ENCODE assay signal across 18 cellular contexts in genomic region chr5:100855295-100855694, GRCh38. TPM values are rescaled to one million over a fixed set of nuclear protein-coding genes. Genes with fewer than 3 reads are reported as not detected.
A peak's percentile ranks its signal among the peaks of the same experiment; 100 is the strongest.
DNase-seq lines count a peak whose midpoint lies in the region; ATAC-seq and TF ChIP-seq lines count a peak whose summit lies in the region.
"Had no signal": no experiment of that assay in that cellular context is flagged by ENCODE, and none has a peak within 500 bp of the region (broad histone marks: within the 10 kb centered on the region; RNA-seq: fewer than 3 reads in every experiment).

No MANE protein-coding gene starts in this region.

- no peak overlapping the region for H3K4me3 Mint-ChIP-seq in activated T-cell treated with anti-CD3 and anti-CD28 coated beads, Interleukin-2, amount 50 U/mL, for 24 hours
- peak overlapping the region; percentile 86 for H3K4me3 Mint-ChIP-seq in activated T-helper 17 cell treated with anti-CD3 and anti-CD28 coated beads, Interleukin-2, amount 50 U/mL, for 72 hours
- H3K4me3 Mint-ChIP-seq: neural crest cell had no signal

- no peak for DNase-seq in activated T-cell treated with anti-CD3 and anti-CD28 coated beads, Interleukin-2, amount 50 U/mL, for 24 hours
- DNase-seq in activated T-cell treated with anti-CD3 and anti-CD28 coated beads, Interleukin-2, amount 50 U/mL, for 1 hour, result no peak
- DNase-seq in sigmoid colon (no peak), NCI-H1930 (lab: John Stamatoyannopoulos, UW) (no peak), foreskin fibroblast (no peak)
- DNase-seq: dorsolateral prefrontal cortex, NCI-H2081 treated with DMSO at 0.1 percent for 48 hours, NCI-H524 treated with DMSO at 0.1 percent for 48 hours had no signal

- H3K27me3 Mint-ChIP-seq in activated T-cell treated with anti-CD3 and anti-CD28 coated beads, Interleukin-2, amount 50 U/mL, for 24 hours, result no peaks in the 10 kb centered on the region
- no peaks in the 10 kb centered on the region for H3K27me3 Mint-ChIP-seq in activated T-helper 17 cell treated with anti-CD3 and anti-CD28 coated beads, Interleukin-2, amount 50 U/mL, for 72 hours

- WGBS in sigmoid colon, 2 donors, result 85 to 95% methylated on average over 1 of the region's 1 CpG

- TF ChIP-seq CTCF in sigmoid colon (IDR thresholded peaks at IDR 0.05) (no peak), foreskin fibroblast (IDR thresholded peaks at IDR 0.05; ENCODE audit: low read depth, low read length) (no peak)

- H3K36me3 ChIP-seq in skeletal muscle tissue (ENCODE audit: control insufficient read depth in 3 of 3, insufficient read depth in 3 of 3, low read length in 3 of 3) (no peaks in the 10 kb centered on the region), sigmoid colon (no peaks in the 10 kb centered on the region)
- H3K36me3 ChIP-seq: breast epithelium had no signal

- H3K4me3 ChIP-seq in skeletal muscle tissue (ENCODE audit: low read length in 3 of 3) (no peak overlapping the region), sigmoid colon (no peak overlapping the region), foreskin fibroblast (ENCODE audit: low read depth in 1 of 2, low read length in 2 of 2) (no peak overlapping the region)
- H3K4me3 ChIP-seq: breast epithelium, dorsolateral prefrontal cortex, lung, SK-N-MC had no signal

- H3K9ac ChIP-seq in skeletal muscle tissue (ENCODE audit: low read depth in 1 of 3, low read length in 3 of 3), result no peak overlapping the region

- intact Hi-C loops in sigmoid colon (cut with DNase I), result no loop called here

- peaks cover 68% of the 10 kb centered on the region for H3K4me1 Mint-ChIP-seq in activated T-cell treated with anti-CD3 and anti-CD28 coated beads, Interleukin-2, amount 50 U/mL, for 24 hours (ENCODE audit: low read depth)
- H3K4me1 Mint-ChIP-seq in activated T-helper 17 cell treated with anti-CD3 and anti-CD28 coated beads, Interleukin-2, amount 50 U/mL, for 72 hours, result peaks cover 31% of the 10 kb centered on the region
- H3K4me1 Mint-ChIP-seq: neural crest cell had no signal

- H3K27ac Mint-ChIP-seq in activated T-cell treated with anti-CD3 and anti-CD28 coated beads, Interleukin-2, amount 50 U/mL, for 24 hours, result peak overlapping the region; percentile 94
- peak overlapping the region; percentile 70 for H3K27ac Mint-ChIP-seq in activated T-helper 17 cell treated with anti-CD3 and anti-CD28 coated beads, Interleukin-2, amount 50 U/mL, for 72 hours

- TF ChIP-seq EP300 in sigmoid colon (IDR thresholded peaks at IDR 0.05), result no peak

- H3K36me3 Mint-ChIP-seq in activated T-cell treated with anti-CD3 and anti-CD28 coated beads, Interleukin-2, amount 50 U/mL, for 24 hours (ENCODE audit: low read depth), result peaks cover 58% of the 10 kb centered on the region
- H3K36me3 Mint-ChIP-seq in activated T-helper 17 cell treated with anti-CD3 and anti-CD28 coated beads, Interleukin-2, amount 50 U/mL, for 72 hours (ENCODE audit: low read depth), result peaks cover 57% of the 10 kb centered on the region

- no peaks in the 10 kb centered on the region for H3K9me3 ChIP-seq in skeletal muscle tissue (ENCODE audit: control insufficient read depth in 3 of 3, low read length in 3 of 3)
- no peaks in the 10 kb centered on the region for H3K9me3 ChIP-seq in sigmoid colon
- H3K9me3 ChIP-seq: breast epithelium had no signal

- H3K9me3 Mint-ChIP-seq in activated T-cell treated with anti-CD3 and anti-CD28 coated beads, Interleukin-2, amount 50 U/mL, for 24 hours, result no peaks in the 10 kb centered on the region
- no peaks in the 10 kb centered on the region for H3K9me3 Mint-ChIP-seq in activated T-helper 17 cell treated with anti-CD3 and anti-CD28 coated beads, Interleukin-2, amount 50 U/mL, for 72 hours
- H3K9me3 Mint-ChIP-seq: activated naive CD4-positive, alpha-beta T cell treated with anti-CD3 and anti-CD28 coated beads, Interleukin-2, amount 50 U/mL, for 72 hours; neural crest cell had no signal

- no peak for TF ChIP-seq POLR2A in sigmoid colon (IDR thresholded peaks at IDR 0.05)

- H3K4me1 ChIP-seq in skeletal muscle tissue (ENCODE audit: control insufficient read depth in 3 of 3, insufficient read depth in 3 of 3, low read length in 3 of 3) (peaks cover 0 to 4% (median 0%) of the 10 kb centered on the region in 3 donors), sigmoid colon (no peaks in the 10 kb centered on the region)
- H3K4me1 ChIP-seq: breast epithelium had no signal

- H3K27me3 ChIP-seq in skeletal muscle tissue (ENCODE audit: control insufficient read depth in 3 of 3, insufficient read depth in 3 of 3, low read length in 3 of 3) (no peaks in the 10 kb centered on the region), sigmoid colon (no peaks in the 10 kb centered on the region)
- H3K27me3 ChIP-seq: breast epithelium, dorsolateral prefrontal cortex had no signal

- H3K27ac ChIP-seq in skeletal muscle tissue (ENCODE audit: low read depth, low read length), result peak overlapping the region; percentile 23
- no peak overlapping the region for H3K27ac ChIP-seq in sigmoid colon
- H3K27ac ChIP-seq: breast epithelium, dorsolateral prefrontal cortex, SK-N-MC had no signal

- ATAC-seq in HG03354 (IDR thresholded peaks at IDR 0.05; ENCODE audit: poor library complexity, severe bottlenecking, unreplicated experiment), result peak; percentile 19
- no peak for ATAC-seq in activated T-helper 17 cell treated with anti-CD3 and anti-CD28 coated beads, Interleukin-2, amount 50 U/mL, for 72 hours (replicated peaks)
- ATAC-seq: activated naive CD4-positive, alpha-beta T cell treated with anti-CD3 and anti-CD28 coated beads, Interleukin-2, amount 50 U/mL, for 72 hours; esophagus mucosa; HCT116 had no signal

RNA-seq across cellular contexts. Expression of gene ST8SIA4, which starts 47.8 kb away (rescaled TPM):
- 10 to 100 TPM; 42.8 to 73.7 TPM for total RNA-seq in activated T-helper 17 cell treated with anti-CD3 and anti-CD28 coated beads, Interleukin-2, amount 50 U/mL, for 72 hours
- 6.3 TPM for total RNA-seq in skeletal muscle tissue
- total RNA-seq in sigmoid colon, result 1 to 10 TPM; 1.4 to 8.3 (median 2.6) TPM
- 1 to 10 TPM in 2 of 3 donors, under 1 TPM in 1; 0.60 to 4.1 (median 3.0) TPM for polyA plus RNA-seq in sigmoid colon
